ENCODE assay signal across 10 cellular contexts in genomic region chr15:62647195-62647865, GRCh38.
A peak's percentile ranks its signal among the peaks of the same experiment; 100 is the strongest.
DNase-seq lines count a peak whose midpoint lies in the region; ATAC-seq and TF ChIP-seq lines count a peak whose summit lies in the region.
"Had no signal": no experiment of that assay in that cellular context is flagged by ENCODE, and none has a peak within 500 bp of the region (broad histone marks: within the 10 kb centered on the region; RNA-seq: fewer than 3 reads in every experiment).

No MANE protein-coding gene starts in this region.

- POLR2A ChIA-PET in HEK293 (lab: Yijun Ruan, JAX), result no interaction called here
- POLR2A ChIA-PET in activated CD8-positive, alpha-beta T cell treated with anti-CD3 and anti-CD28 coated beads for 36 hours (lab: Charles Lee), result no interaction called here

- WGBS in right cardiac atrium, result 91% methylated on average over 12 of the region's 12 CpGs

- CTCF ChIA-PET in HEK293 (lab: Yijun Ruan, JAX), result interaction anchor here (0.8 kb wide), 1 partner anchor 286 kb away, joined by 3 read pairs; no protein-coding TSS in a partner anchor
- CTCF ChIA-PET in activated CD8-positive, alpha-beta T cell treated with anti-CD3 and anti-CD28 coated beads for 36 hours (lab: Charles Lee), result no interaction called here

- ATAC-seq in right cardiac atrium (peak in 1 of 2 donors; percentile 27), GM21515 (IDR thresholded peaks at IDR 0.05; ENCODE audit: unreplicated experiment) (no peak)
- no peak for ATAC-seq in activated CD8-positive, alpha-beta T cell treated with anti-CD3 and anti-CD28 coated beads for 36 hours

- H3K9me3 ChIP-seq in HEK293 (ENCODE audit: control insufficient read depth, insufficient read depth, low read depth, low read length), result no peaks in the 10 kb centered on the region
- no peaks in the 10 kb centered on the region for H3K9me3 ChIP-seq in right cardiac atrium (ENCODE audit: control insufficient read depth, low read length)
- H3K9me3 ChIP-seq: Caco-2 had no signal

- no peak for TF ChIP-seq CTCF in HEK293 (tag by site-specific recombination; IDR thresholded peaks at IDR 0.05)
- no peak for TF ChIP-seq CTCF in activated CD8-positive, alpha-beta T cell treated with anti-CD3 and anti-CD28 coated beads for 36 hours (IDR thresholded peaks at IDR 0.05)

- no peak overlapping the region for H3K27ac ChIP-seq in HEK293 (ENCODE audit: extremely low read depth, low read depth, low read length)
- peak overlapping the region; percentile 29 for H3K27ac ChIP-seq in right cardiac atrium (ENCODE audit: low read length)

- no peak overlapping the region for H3K4me3 ChIP-seq in HEK293 (ENCODE audit: low read depth, low read length)
- no peak overlapping the region for H3K4me3 ChIP-seq in right cardiac atrium (ENCODE audit: low read length)

- H3K27ac Mint-ChIP-seq in activated CD8-positive, alpha-beta T cell treated with anti-CD3 and anti-CD28 coated beads for 36 hours, result no peak overlapping the region
- H3K27ac Mint-ChIP-seq: immature natural killer cell had no signal

- intact Hi-C loops in right cardiac atrium (cut with DNase I), result no loop called here
- intact Hi-C loops in activated CD8-positive, alpha-beta T cell treated with anti-CD3 and anti-CD28 coated beads for 36 hours (cut with micrococcal nuclease), result no loop called here

- H3K9me3 Mint-ChIP-seq in activated CD8-positive, alpha-beta T cell treated with anti-CD3 and anti-CD28 coated beads for 36 hours, result no peaks in the 10 kb centered on the region

- H3K36me3 ChIP-seq in HEK293 (ENCODE audit: control insufficient read depth in 2 of 2, insufficient read depth in 1 of 2, low read length in 2 of 2), result no peaks in the 10 kb centered on the region

- H3K27me3 ChIP-seq in right cardiac atrium (ENCODE audit: control insufficient read depth, insufficient read depth), result no peaks in the 10 kb centered on the region

- H3K27me3 Mint-ChIP-seq in activated CD8-positive, alpha-beta T cell treated with anti-CD3 and anti-CD28 coated beads for 36 hours, result no peaks in the 10 kb centered on the region

- no peaks in the 10 kb centered on the region for H3K4me1 Mint-ChIP-seq in activated CD8-positive, alpha-beta T cell treated with anti-CD3 and anti-CD28 coated beads for 36 hours (ENCODE audit: low read depth)

- H3K4me3 Mint-ChIP-seq in activated CD8-positive, alpha-beta T cell treated with anti-CD3 and anti-CD28 coated beads for 36 hours, result no peak overlapping the region
- H3K4me3 Mint-ChIP-seq: immature natural killer cell had no signal

- 0 out of 2 replicates have a peak, but pooled peaks cover 5% of the 10 kb centered on the region for H3K4me1 ChIP-seq in HEK293 (ENCODE audit: control insufficient read depth, insufficient read depth, low read length)
- peaks cover 13% of the 10 kb centered on the region for H3K4me1 ChIP-seq in right cardiac atrium (ENCODE audit: control insufficient read depth, insufficient read depth, low read length)
- H3K4me1 ChIP-seq: Caco-2 had no signal

- DNase-seq in 8988T (peak; percentile 28), SW480 (ENCODE audit: low spot score) (peak; percentile 85), right cardiac atrium (peak in 1 of 3 donors; percentile 19), AML-193 (lab: John Stamatoyannopoulos, UW) (no peak)
- no peak for DNase-seq in stimulated activated CD4-positive, alpha-beta T cell treated with anti-CD3 and anti-CD28 coated beads, Interleukin-15, amount 100 ng/mL, for 24 hours
- DNase-seq in activated CD8-positive, alpha-beta T cell treated with anti-CD3 and anti-CD28 coated beads for 36 hours, result no peak
- DNase-seq: Caco-2, immature natural killer cell had no signal

- no peaks in the 10 kb centered on the region for H3K36me3 Mint-ChIP-seq in activated CD8-positive, alpha-beta T cell treated with anti-CD3 and anti-CD28 coated beads for 36 hours (ENCODE audit: low read depth)
- H3K36me3 Mint-ChIP-seq: immature natural killer cell had no signal

TF ChIP-seq in HEK293, 187 proteins besides CTCF, POLR2A, EP300 and RAD21 (continues in another document):
- TF ChIP-seq ZNF350 (tag by site-specific recombination; IDR thresholded peaks at IDR 0.05), result no peak
- no peak for TF ChIP-seq TCF7L2 (IDR thresholded peaks at IDR 0.05; ENCODE audit: borderline replicate concordance, low read depth, low read length)
- no peak for TF ChIP-seq PBX3 (CRISPR knock-in tag; IDR thresholded peaks at IDR 0.05)
- TF ChIP-seq ZNF211 (tag by site-specific recombination; IDR thresholded peaks at IDR 0.05; ENCODE audit: low read depth), result no peak
- no peak for TF ChIP-seq ZBTB11 (tag by site-specific recombination; conservative IDR thresholded peaks at IDR 0.05; ENCODE audit: low read depth)
- no peak for TF ChIP-seq SCRT1 (tag by site-specific recombination; IDR thresholded peaks at IDR 0.05; ENCODE audit: borderline replicate concordance)
- no peak for TF ChIP-seq BCL11B (tag by site-specific recombination; IDR thresholded peaks at IDR 0.05; ENCODE audit: low read depth)
- TF ChIP-seq ZNF76 (tag by site-specific recombination; IDR thresholded peaks at IDR 0.05; ENCODE audit: borderline replicate concordance, low read depth), result no peak
- TF ChIP-seq ZNF513 (tag by site-specific recombination; IDR thresholded peaks at IDR 0.05), result no peak
- TF ChIP-seq ZNF223 (tag by site-specific recombination; IDR thresholded peaks at IDR 0.05), result no peak
- no peak for TF ChIP-seq ZNF624 (tag by site-specific recombination; IDR thresholded peaks at IDR 0.05)
- TF ChIP-seq ZNF169 (tag by site-specific recombination; IDR thresholded peaks at IDR 0.05), result no peak
- no peak for TF ChIP-seq ZNF416 (tag by site-specific recombination; IDR thresholded peaks at IDR 0.05)
- TF ChIP-seq ZNF214 (tag by site-specific recombination; IDR thresholded peaks at IDR 0.05; ENCODE audit: borderline replicate concordance), result no peak

Comparison
In these comparisons a context has a peak if more than half of its experiments do, and no peak if none do; other contexts are left out.
1. DNase-seq: peak in 8988T (single experiment) and SW480 (single experiment); none in stimulated activated CD4-positive, alpha-beta T cell treated with anti-CD3 and anti-CD28 coated beads, Interleukin-15, amount 100 ng/mL, for 24 hours (single experiment), AML-193 (0 of 2) and activated CD8-positive, alpha-beta T cell treated with anti-CD3 and anti-CD28 coated beads for 36 hours (single experiment).